Comparison of ENCODE assay signal across 8 cellular contexts in genomic region chr1:159015440-159015909, GRCh38. TPM values are rescaled to one million over a fixed set of nuclear protein-coding genes. Genes with fewer than 3 reads are reported as not detected.
DNase-seq lines count a peak whose midpoint lies in the region; ATAC-seq and TF ChIP-seq lines count a peak whose summit lies in the region.

No MANE protein-coding gene starts in this region.

- DNase-seq in GM12865 (ENCODE audit: low read depth) = peak; percentile 93
- DNase-seq in HFF-Myc (ENCODE audit: extremely low read depth, low read depth) = peak; percentile 86
- DNase-seq in NAMALWA (ENCODE audit: low spot score) = peak; percentile 87
- DNase-seq in activated CD8-positive, alpha-beta memory T cell treated with anti-CD3 and anti-CD28 coated beads, Interleukin-2, amount 50 U/mL, for 48 hours = peak; percentile 72
- DNase-seq in fibroblast of mammary gland (ENCODE audit: low read depth) = peak; percentile 96
- DNase-seq in psoas muscle = peak; percentile 49 to 62
- DNase-seq in D341Med (ENCODE audit: low spot score) = no peak
- DNase-seq in BE2C = no peak

- peak overlapping the region; percentile 99 for H3K4me3 ChIP-seq in GM12865 (ENCODE audit: low read depth, low read length)
- H3K4me3 ChIP-seq in HFF-Myc (replicated peaks; ENCODE audit: low read depth, low read length) = no peak overlapping the region
- H3K4me3 ChIP-seq in fibroblast of mammary gland (ENCODE audit: control insufficient read depth, low read depth, low read length) = no peak overlapping the region
- peak overlapping the region; percentile 29 for H3K4me3 ChIP-seq in psoas muscle
- no peak overlapping the region for H3K4me3 ChIP-seq in BE2C (ENCODE audit: low read depth, low read length)

- WGBS in psoas muscle, 3 donors = 54 to 62% (median 57%) methylated on average over 4 of the region's 4 CpGs

- H3K36me3 ChIP-seq in psoas muscle (ENCODE audit: insufficient read depth in 1 of 2, low read depth in 1 of 2) (peaks cover 3 to 40% of the 10 kb centered on the region in 2 donors), BE2C (no peaks in the 10 kb centered on the region)

- H3K9me3 ChIP-seq in psoas muscle = no peaks in the 10 kb centered on the region
- no peaks in the 10 kb centered on the region for H3K9me3 ChIP-seq in BE2C

- no peaks in the 10 kb centered on the region for H3K27me3 ChIP-seq in psoas muscle (ENCODE audit: insufficient read depth in 3 of 3, low read length in 2 of 3)
- no peaks in the 10 kb centered on the region for H3K27me3 ChIP-seq in BE2C

- intact Hi-C loops in psoas muscle (cut with DNase I) = no loop called here

- peak; percentile 54 to 89 (median 84) for ATAC-seq in psoas muscle

- TF ChIP-seq CTCF in GM12865 (IDR thresholded peaks at IDR 0.05; ENCODE audit: insufficient read depth, low read depth, low read length, missing control alignments) (no peak), HFF-Myc (IDR thresholded peaks at IDR 0.05; ENCODE audit: low read depth, low read length, missing control alignments) (no peak), fibroblast of mammary gland (conservative IDR thresholded peaks at IDR 0.05; ENCODE audit: control insufficient read depth, insufficient read depth, low read depth, low read length) (no peak), psoas muscle (IDR thresholded peaks at IDR 0.05) (no peak), BE2C (IDR thresholded peaks at IDR 0.05; ENCODE audit: low read depth, low read length) (no peak)

- H3K27ac ChIP-seq in psoas muscle = peak overlapping the region; percentile 51

- H3K4me1 ChIP-seq in psoas muscle (no peaks in the 10 kb centered on the region), BE2C (no peaks in the 10 kb centered on the region)

RNA-seq across cellular contexts. Expression of gene IFI16, which starts 5.8 kb away (rescaled TPM):
- total RNA-seq in psoas muscle = 10 to 100 TPM; 12.6 to 29.4 (median 15.3) TPM
- polyA plus RNA-seq in psoas muscle = 10 to 100 TPM in 2 of 3 donors, 1 to 10 TPM in 1; 9.6 to 14.0 (median 13.0) TPM
- 27.5 TPM for polyA plus RNA-seq in BE2C (2012; ENCODE audit: insufficient read depth, insufficient read length, low read depth)

Comparison
In these comparisons a context has a peak if more than half of its experiments do, and no peak if none do; other contexts are left out.
1. DNase-seq: peak in GM12865 (single experiment), HFF-Myc (single experiment), NAMALWA (single experiment), activated CD8-positive, alpha-beta memory T cell treated with anti-CD3 and anti-CD28 coated beads, Interleukin-2, amount 50 U/mL, for 48 hours (single experiment), fibroblast of mammary gland (single experiment) and psoas muscle (2 of 2); none in D341Med (single experiment) and BE2C (single experiment).
2. H3K4me3 ChIP-seq: peak in GM12865 (single experiment) and psoas muscle (single experiment); none in HFF-Myc (single experiment), fibroblast of mammary gland (single experiment) and BE2C (single experiment).